In the genomic region with DNA sequence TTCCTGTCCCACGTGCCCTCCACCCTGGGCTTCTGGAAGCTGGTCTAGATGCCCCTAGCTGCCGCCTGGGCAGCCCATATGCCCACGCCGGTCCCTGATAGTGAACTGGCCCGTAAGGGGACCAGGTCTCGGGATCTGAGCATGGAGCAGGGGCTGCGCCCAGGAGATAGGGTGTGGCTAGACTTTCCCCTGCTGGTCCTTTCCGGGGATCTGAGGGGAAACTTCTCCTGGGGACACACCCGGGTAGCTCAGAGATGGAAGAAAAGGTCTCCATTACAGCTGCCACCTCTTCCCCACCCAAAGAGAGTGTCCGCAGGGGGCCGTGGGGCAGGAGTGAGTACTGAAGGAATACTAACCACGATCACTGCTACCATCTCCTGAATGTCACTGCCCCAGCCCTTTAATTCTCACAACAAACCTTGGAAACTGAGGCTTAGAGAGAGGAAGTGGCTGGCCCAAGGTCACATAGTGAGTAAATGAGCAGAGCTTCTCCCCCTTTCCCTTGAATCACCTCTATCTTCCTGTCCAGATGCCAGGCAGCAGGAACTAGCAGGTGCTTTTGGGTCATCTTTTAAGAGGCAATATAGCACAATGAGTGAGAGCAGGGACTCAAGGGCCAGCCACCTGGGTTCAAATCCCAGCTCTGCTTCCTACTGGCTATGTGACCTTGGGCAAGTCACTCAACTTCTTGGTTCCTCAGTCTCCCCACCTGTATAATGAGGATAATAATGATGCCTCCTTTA, we compare ENCODE assay signal across 11 cellular contexts. TPM values are rescaled to one million over a fixed set of nuclear protein-coding genes. Genes with fewer than 3 reads are reported as not detected.
DNase-seq lines count a peak whose midpoint lies in the region; FAIRE-seq and TF ChIP-seq lines count a peak whose summit lies in the region.
"Had no signal": no experiment of that assay in that cellular context is flagged by ENCODE, and none has a peak within 500 bp of the region (broad histone marks: within the 10 kb centered on the region; RNA-seq: fewer than 3 reads in every experiment).

No MANE protein-coding gene starts in this region.

- H3K9ac ChIP-seq in mesenchymal stem cell (ENCODE audit: low read length) (peak overlapping the region; percentile 67), H9 (ENCODE audit: extremely low read depth, insufficient read length, low read length) (no peak overlapping the region)
- H3K9ac ChIP-seq: neural progenitor cell had no signal

- H3K27me3 Mint-ChIP-seq in H9 (ENCODE audit: low read depth) (peaks cover 5% of the 10 kb centered on the region), nephron progenitor cell (ENCODE audit: low read depth, poor library complexity) (peaks cover 3% of the 10 kb centered on the region)

- H3K4me3 Mint-ChIP-seq in H9 (no peak overlapping the region), nephron progenitor cell (no peak overlapping the region)
- H3K4me3 Mint-ChIP-seq: neural progenitor cell had no signal

- no peak overlapping the region for H3T11ph ChIP-seq in H9 (ENCODE audit: low read length)

- H3K4me2 ChIP-seq in mesenchymal stem cell (ENCODE audit: low read length, poor library complexity, severe bottlenecking) (no peak overlapping the region), H9 (ENCODE audit: insufficient read depth, insufficient read length, low read length) (no peak overlapping the region)
- H3K4me2 ChIP-seq: neural progenitor cell had no signal

- peak overlapping the region; percentile 34 to 92 for H3K18ac ChIP-seq in mesenchymal stem cell (ENCODE audit: low read depth in 1 of 2, low read length in 2 of 2)
- no peak overlapping the region for H3K18ac ChIP-seq in H9 (ENCODE audit: insufficient read length, low read depth, low read length)

- no peak overlapping the region for H2BK20ac ChIP-seq in H9 (ENCODE audit: low read depth, low read length, poor library complexity, severe bottlenecking)

- H3K36me3 ChIP-seq in mesenchymal stem cell (ENCODE audit: control insufficient read depth in 1 of 2, insufficient read depth in 2 of 2, low read depth in 1 of 2, low read length in 2 of 2), result no peaks in the 10 kb centered on the region
- no peaks in the 10 kb centered on the region for H3K36me3 ChIP-seq in tibial artery
- H3K36me3 ChIP-seq: neural progenitor cell, Peyer's patch had no signal

- H3K79me1 ChIP-seq in mesenchymal stem cell (replicated peaks; ENCODE audit: low read length, poor library complexity, severe bottlenecking) (no peaks in the 10 kb centered on the region), H9 (ENCODE audit: insufficient read depth, low read depth, low read length, poor library complexity, severe bottlenecking) (no peaks in the 10 kb centered on the region)

- FAIRE-seq in HTR-8/SVneo (lab: Jason Lieb, UNC), result peak; percentile 55

- H2BK5ac ChIP-seq in mesenchymal stem cell (ENCODE audit: low read depth, low read length, poor library complexity, severe bottlenecking) (peak overlapping the region; percentile 83), H9 (ENCODE audit: insufficient read length, low read length) (no peak overlapping the region)

- H3K4me3 ChIP-seq in dorsolateral prefrontal cortex (peak overlapping the region in 3 of 59 donors; percentile 12 to 17 (median 15)), mesenchymal stem cell (ENCODE audit: insufficient read depth in 1 of 2, low read depth in 1 of 2, low read length in 2 of 2) (no peak overlapping the region), tibial artery (no peak overlapping the region)
- H3K4me3 ChIP-seq: neural progenitor cell, Peyer's patch had no signal

- H3K27me3 ChIP-seq in dorsolateral prefrontal cortex, result no peaks in the 10 kb centered on the region
- no peaks in the 10 kb centered on the region for H3K27me3 ChIP-seq in mesenchymal stem cell (ENCODE audit: control insufficient read depth in 1 of 2, insufficient read depth in 1 of 2, low read length in 2 of 2)
- H3K27me3 ChIP-seq in tibial artery, result no peaks in the 10 kb centered on the region
- H3K27me3 ChIP-seq in H9 (ENCODE audit: insufficient read depth, low read length), result no peaks in the 10 kb centered on the region
- H3K27me3 ChIP-seq: neural progenitor cell, Peyer's patch had no signal

- peak overlapping the region in 1 of 3 experiments; percentile 52; a peak in 2 of 7 replicates for H3K27ac Mint-ChIP-seq in H9
- no peak overlapping the region for H3K27ac Mint-ChIP-seq in nephron progenitor cell
- H3K27ac Mint-ChIP-seq: neural progenitor cell had no signal

- H3K4ac ChIP-seq in mesenchymal stem cell (ENCODE audit: low read depth in 1 of 2, low read length in 2 of 2) (peak overlapping the region; percentile 44 to 89), H9 (ENCODE audit: low read depth, low read length) (no peak overlapping the region)

- H3K56ac ChIP-seq in H9 (ENCODE audit: insufficient read length, low read depth, low read length), result no peak overlapping the region

- H2BK15ac ChIP-seq in mesenchymal stem cell (ENCODE audit: low read depth, poor library complexity, severe bottlenecking), result peak overlapping the region; percentile 29
- no peak overlapping the region for H2BK15ac ChIP-seq in H9 (ENCODE audit: low read depth, low read length)

- H2AK5ac ChIP-seq in mesenchymal stem cell (ENCODE audit: low read length, severe bottlenecking), result peak overlapping the region; percentile 3
- no peak overlapping the region for H2AK5ac ChIP-seq in H9 (ENCODE audit: insufficient read length, low read length)

- 78% methylated on average over 10 of the region's 12 CpGs for WGBS in mesenchymal stem cell
- WGBS in H9 (ENCODE audit: extremely low coverage, insufficient read length, low lambda C conversion rate), result no CpG with 5 or more reads among the region's 12 CpGs

- DNase-seq in HTR-8/SVneo (ENCODE audit: insufficient read length, low spot score) (no peak), dorsolateral prefrontal cortex (no peak), mesenchymal stem cell (no peak), tibial artery (peak; percentile 47 to 55), H9 (no peak), nephron progenitor cell (no peak), HCEC 1CT (no peak)
- DNase-seq: activated CD4-positive, alpha-beta T cell treated with anti-CD3 and anti-CD28 coated beads, Interleukin-2, amount 50 U/mL, for 1 hour; T-helper 2 cell had no signal

- peaks cover 54% of the 10 kb centered on the region for H3K4me1 ChIP-seq in mesenchymal stem cell (ENCODE audit: control insufficient read depth, insufficient read depth, low read depth, low read length)
- peaks cover 11 to 98% (median 53%) of the 10 kb centered on the region in 4 donors for H3K4me1 ChIP-seq in tibial artery
- peaks cover 6% of the 10 kb centered on the region; the same call in 1 of the 2 replicates for H3K4me1 ChIP-seq in H9 (ENCODE audit: insufficient read depth, low read length)

- H3K9me3 ChIP-seq in mesenchymal stem cell (ENCODE audit: control insufficient read depth, low read length), result no peaks in the 10 kb centered on the region
- H3K9me3 ChIP-seq in tibial artery, result no peaks in the 10 kb centered on the region
- H3K9me3 ChIP-seq in H9 (ENCODE audit: control insufficient read depth, low read depth, low read length), result no peaks in the 10 kb centered on the region
- H3K9me3 ChIP-seq: Peyer's patch had no signal

- intact Hi-C loops in dorsolateral prefrontal cortex (cut with DNase I) (no loop called here), tibial artery (cut with DNase I; ENCODE audit: low total_unique reads) (no loop called here)

- TF ChIP-seq CTCF in dorsolateral prefrontal cortex (IDR thresholded peaks at IDR 0.05 in 54 of 56, conservative IDR thresholded peaks at IDR 0.05 in 2 of 56; ENCODE audit: low read depth in 1 of 56, partially characterized antibody in 56 of 56), result peak in 9 of 56 donors; percentile 3 to 37 (median 21)
- TF ChIP-seq CTCF in tibial artery (IDR thresholded peaks at IDR 0.05), result no peak
- TF ChIP-seq CTCF in H9 (conservative IDR thresholded peaks at IDR 0.05), result no peak
- no peak for TF ChIP-seq CTCF in nephron progenitor cell (IDR thresholded peaks at IDR 0.05)

- H4K91ac ChIP-seq in mesenchymal stem cell (ENCODE audit: low read length), result peak overlapping the region; percentile 62
- no peak overlapping the region for H4K91ac ChIP-seq in H9 (ENCODE audit: insufficient read length, low read depth, low read length)

- H3K9me3 Mint-ChIP-seq in H9, result no peaks in the 10 kb centered on the region
- H3K9me3 Mint-ChIP-seq in nephron progenitor cell, result no peaks in the 10 kb centered on the region
- H3K9me3 Mint-ChIP-seq: neural progenitor cell had no signal

- H3K23ac ChIP-seq in mesenchymal stem cell (ENCODE audit: low read length in 2 of 2) (no peak overlapping the region), H9 (ENCODE audit: insufficient read length, low read depth, low read length) (no peak overlapping the region)

- H3K27ac ChIP-seq in dorsolateral prefrontal cortex (peak overlapping the region in 58 of 59 donors; percentile 3 to 95 (median 88)), mesenchymal stem cell (ENCODE audit: low read length, poor library complexity, severe bottlenecking) (peak overlapping the region; percentile 60), tibial artery (peak overlapping the region; percentile 94), H9 (ENCODE audit: insufficient read length, low read depth, low read length) (no peak overlapping the region)
- H3K27ac ChIP-seq: neural progenitor cell had no signal

- H2BK120ac ChIP-seq in mesenchymal stem cell (ENCODE audit: low read depth, low read length) (peak overlapping the region; percentile 93), H9 (ENCODE audit: low read depth, low read length, poor library complexity, severe bottlenecking) (no peak overlapping the region)

- no peaks in the 10 kb centered on the region for H3K23me2 ChIP-seq in H9 (ENCODE audit: insufficient read length, low read depth, low read length, poor library complexity, severe bottlenecking)

- H3K14ac ChIP-seq in mesenchymal stem cell (ENCODE audit: low read length in 2 of 2) (no peak overlapping the region), H9 (ENCODE audit: insufficient read depth, low read length) (no peak overlapping the region)

- H2BK12ac ChIP-seq in mesenchymal stem cell (ENCODE audit: low read length in 2 of 2), result peak overlapping the region; percentile 89 to 92
- H2BK12ac ChIP-seq in H9 (ENCODE audit: insufficient read length, low read depth, low read length), result no peak overlapping the region

- H4K20me1 ChIP-seq in H9 (ENCODE audit: control insufficient read depth, insufficient read depth, insufficient read length), result no peaks in the 10 kb centered on the region

- peak overlapping the region; percentile 69 for H4K8ac ChIP-seq in mesenchymal stem cell (ENCODE audit: low read length)
- H4K8ac ChIP-seq in H9 (replicated peaks; ENCODE audit: insufficient read length, low read depth, low read length), result no peak overlapping the region

- H3K36me3 Mint-ChIP-seq in H9 (ENCODE audit: insufficient read depth in 1 of 3, low read depth in 3 of 3) (no peaks in the 10 kb centered on the region; a peak in 1 of 7 replicates), nephron progenitor cell (ENCODE audit: low read depth) (no peaks in the 10 kb centered on the region)
- H3K36me3 Mint-ChIP-seq: neural progenitor cell had no signal

- H2AFZ ChIP-seq in mesenchymal stem cell (ENCODE audit: low read depth, low read length), result no peak overlapping the region
- H2AFZ ChIP-seq in H9 (ENCODE audit: low read length), result no peak overlapping the region
- H2AFZ ChIP-seq: neural progenitor cell had no signal

- H3K4me1 Mint-ChIP-seq in H9, result peaks cover 16 to 30% of the 10 kb centered on the region in 2 experiments
- H3K4me1 Mint-ChIP-seq in nephron progenitor cell, result peaks cover 42% of the 10 kb centered on the region

- no peak overlapping the region for H4K5ac ChIP-seq in H9 (ENCODE audit: insufficient read length, low read depth, low read length)

- H3K79me2 ChIP-seq in H9 (ENCODE audit: insufficient read depth, low read length), result no peaks in the 10 kb centered on the region

RNA-seq across cellular contexts. Expression of a gene that starts 11.8 kb away (rescaled TPM):
- total RNA-seq in dorsolateral prefrontal cortex, result 1 to 10 TPM in 81 of 120 experiments, under 1 TPM in 37, not detected in 2; 0.28 to 7.0 (median 1.4) TPM
- 0.10 TPM for polyA plus RNA-seq in mesenchymal stem cell (2013, experiment 1 of 2)
- 0.07 TPM for polyA plus RNA-seq in mesenchymal stem cell (2013, experiment 2 of 2)
- not detected in 2 replicates for total RNA-seq in H9 (2021)

RNA-seq across cellular contexts. Expression of a gene that starts 42.3 kb away (rescaled TPM):
- total RNA-seq in dorsolateral prefrontal cortex (1 to 10 TPM in 5 of 120 experiments, under 1 TPM in 98, not detected in 17; 0.17 to 1.8 (median 0.44) TPM), H9 (2021) (0.33 and 0.39 TPM in 2 replicates)
- polyA plus RNA-seq in mesenchymal stem cell (2013, experiment 1 of 2), result not detected
- not detected for polyA plus RNA-seq in mesenchymal stem cell (2013, experiment 2 of 2)

RNA-seq across cellular contexts. Expression of a gene that starts 51.9 kb away (rescaled TPM):
- total RNA-seq in dorsolateral prefrontal cortex (10 to 100 TPM in 23 of 120 experiments, 1 to 10 TPM in 97; 1.9 to 18.9 (median 6.6) TPM), H9 (2021) (19.2 and 22.0 TPM in 2 replicates)
- 13.9 TPM for polyA plus RNA-seq in mesenchymal stem cell (2013, experiment 1 of 2)
- 14.1 TPM for polyA plus RNA-seq in mesenchymal stem cell (2013, experiment 2 of 2)

Comparison
In these comparisons a context has a peak if more than half of its experiments do, and no peak if none do; other contexts are left out.
1. DNase-seq: peak in tibial artery (2 of 2); none in HTR-8/SVneo (single experiment), dorsolateral prefrontal cortex (0 of 10), mesenchymal stem cell (single experiment), H9 (single experiment), nephron progenitor cell (single experiment) and HCEC 1CT (single experiment).